25 cellular contexts compared by ENCODE assay signal in the genomic region with DNA sequence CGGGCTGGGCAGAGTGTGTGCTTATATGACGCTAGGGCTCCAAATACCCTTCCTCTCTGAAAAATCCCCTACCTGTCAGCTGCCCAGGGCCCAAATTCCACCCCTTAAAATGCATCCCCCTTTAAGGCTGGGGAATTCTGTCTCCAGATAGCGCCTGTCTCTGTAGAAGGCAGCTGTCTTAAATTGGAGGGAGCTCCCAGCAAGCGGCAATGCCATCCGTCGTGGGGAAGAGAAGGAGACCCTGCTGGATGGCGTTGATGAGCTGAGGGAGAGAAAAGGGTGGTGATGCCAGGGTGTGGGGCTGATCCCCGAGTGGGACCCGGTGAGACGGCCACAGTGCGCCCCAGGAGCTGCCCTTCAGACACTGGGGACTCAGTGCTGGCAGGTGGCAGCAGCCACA.
DNase-seq lines count a peak whose midpoint lies in the region; ATAC-seq, FAIRE-seq and TF ChIP-seq lines count a peak whose summit lies in the region.
"Had no signal": no experiment of that assay in that cellular context is flagged by ENCODE, and none has a peak within 500 bp of the region (broad histone marks: within the 10 kb centered on the region; RNA-seq: fewer than 3 reads in every experiment).

No MANE protein-coding gene starts in this region.

- no peak overlapping the region for H3K27ac ChIP-seq in right cardiac atrium (ENCODE audit: low read length)
- H3K27ac ChIP-seq: 22Rv1; BLaER1 treated with 17β-estradiol and CSF1 and Interleukin-3, amounts not matched to agents 10 nM and 100 nM; GM23248 had no signal

- no peaks in the 10 kb centered on the region for H3K36me3 ChIP-seq in H7 (replicated peaks; ENCODE audit: control insufficient read depth, insufficient read depth, low read length)
- H3K36me3 ChIP-seq: BE2C; BLaER1 treated with 17β-estradiol and CSF1 and Interleukin-3, amounts not matched to agents 10 nM and 100 nM had no signal

- H3K4me1 ChIP-seq in right cardiac atrium (ENCODE audit: control insufficient read depth, insufficient read depth, low read length): no peaks in the 10 kb centered on the region
- H3K4me1 ChIP-seq: BE2C had no signal

- ATAC-seq in right cardiac atrium (no peak), WTC11 (peak; percentile 7)

- peaks cover 23% of the 10 kb centered on the region for H3K4me1 Mint-ChIP-seq in WTC11
- H3K4me1 Mint-ChIP-seq: CD14-positive monocyte; CD8-positive, alpha-beta memory T cell had no signal

- POLR2A ChIA-PET in WTC11 (lab: Charles Lee): no interaction called here

- H3K9me3 Mint-ChIP-seq in WTC11: peaks cover 9% of the 10 kb centered on the region
- H3K9me3 Mint-ChIP-seq: CD4-positive, alpha-beta T cell had no signal

- no peak for TF ChIP-seq CTCF in WTC11 (IDR thresholded peaks at IDR 0.05)

- 0 out of 2 replicates have a peak overlapping the region, but pooled peaks have one; percentile 27 for H3K4me3 Mint-ChIP-seq in WTC11
- H3K4me3 Mint-ChIP-seq: CD14-positive monocyte; CD4-positive, alpha-beta T cell; CD8-positive, alpha-beta memory T cell had no signal

- 72% methylated on average over 11 of the region's 11 CpGs for WGBS in right cardiac atrium

- DNase-seq in cardiac septum (ENCODE audit: low spot score) (peak; percentile 38), right cardiac atrium (no peak), H7 (peak; percentile 68), WTC11 (ENCODE audit: low spot score) (no peak), mesenteric fat pad (ENCODE audit: low spot score) (peak; percentile 45), NCI-H446 (lab: John Stamatoyannopoulos, UW) (no peak), GM19239 (ENCODE audit: insufficient read length, low spot score) (no peak)
- DNase-seq in effector CD4-positive, alpha-beta T cell: no peak
- DNase-seq: BE2C; CD4-positive, alpha-beta T cell; CD8-positive, alpha-beta memory T cell; DMS 273 treated with DMSO at 0.1 percent for 48 hours; DMS79; EL; GF-D8; GM23248; HCEC 1CT had no signal

- intact Hi-C loops in cardiac septum (cut with DNase I) (no loop called here), right cardiac atrium (cut with DNase I) (no loop called here)

- CTCF ChIA-PET in WTC11 (lab: Charles Lee): interaction anchor here (1.0 to 7.8 kb wide), 10 partner anchors 23 to 231 kb away, joined by 3 to 112 read pairs (median 4); no protein-coding TSS in a partner anchor

- H3K27me3 ChIP-seq in right cardiac atrium (ENCODE audit: control insufficient read depth, insufficient read depth) (no peaks in the 10 kb centered on the region), H7 (ENCODE audit: control insufficient read depth, insufficient read depth, low read length) (no peaks in the 10 kb centered on the region)
- H3K27me3 ChIP-seq: BE2C; BLaER1 treated with 17β-estradiol and CSF1 and Interleukin-3, amounts not matched to agents 10 nM and 100 nM had no signal

- H3K27me3 Mint-ChIP-seq in WTC11 (ENCODE audit: low read depth): peaks cover 8% of the 10 kb centered on the region

- H3K9me3 ChIP-seq in right cardiac atrium (ENCODE audit: control insufficient read depth, low read length): no peaks in the 10 kb centered on the region
- H3K9me3 ChIP-seq: BE2C; BLaER1 treated with 17β-estradiol and CSF1 and Interleukin-3, amounts not matched to agents 10 nM and 100 nM had no signal

- no peak overlapping the region for H3K4me3 ChIP-seq in right cardiac atrium (ENCODE audit: low read length)
- H3K4me3 ChIP-seq in H7 (ENCODE audit: insufficient read depth, low read depth, low read length): no peak overlapping the region
- H3K4me3 ChIP-seq: BLaER1 treated with 17β-estradiol and CSF1 and Interleukin-3, amounts not matched to agents 10 nM and 100 nM; GM23248 had no signal

- no peak for FAIRE-seq in GM19239 (lab: Jason Lieb, UNC)
- FAIRE-seq: A204.1, D721Med, GM12891, GM18507, H54 had no signal

- H3K36me3 Mint-ChIP-seq in WTC11: no peaks in the 10 kb centered on the region
- H3K36me3 Mint-ChIP-seq: CD14-positive monocyte; CD8-positive, alpha-beta memory T cell had no signal

- H3K27ac Mint-ChIP-seq in WTC11: no peak overlapping the region
- H3K27ac Mint-ChIP-seq: CD4-positive, alpha-beta T cell; CD8-positive, alpha-beta memory T cell had no signal

TF ChIP-seq in WTC11, 78 proteins besides CTCF, POLR2A, EP300 and RAD21:
- TF ChIP-seq ATF1 (CRISPR knock-in tag; IDR thresholded peaks at IDR 0.05) (no peak), CBFB (CRISPR knock-in tag; IDR thresholded peaks at IDR 0.05; ENCODE audit: low read depth) (no peak)
- TF ChIP-seq, protein P1, sequence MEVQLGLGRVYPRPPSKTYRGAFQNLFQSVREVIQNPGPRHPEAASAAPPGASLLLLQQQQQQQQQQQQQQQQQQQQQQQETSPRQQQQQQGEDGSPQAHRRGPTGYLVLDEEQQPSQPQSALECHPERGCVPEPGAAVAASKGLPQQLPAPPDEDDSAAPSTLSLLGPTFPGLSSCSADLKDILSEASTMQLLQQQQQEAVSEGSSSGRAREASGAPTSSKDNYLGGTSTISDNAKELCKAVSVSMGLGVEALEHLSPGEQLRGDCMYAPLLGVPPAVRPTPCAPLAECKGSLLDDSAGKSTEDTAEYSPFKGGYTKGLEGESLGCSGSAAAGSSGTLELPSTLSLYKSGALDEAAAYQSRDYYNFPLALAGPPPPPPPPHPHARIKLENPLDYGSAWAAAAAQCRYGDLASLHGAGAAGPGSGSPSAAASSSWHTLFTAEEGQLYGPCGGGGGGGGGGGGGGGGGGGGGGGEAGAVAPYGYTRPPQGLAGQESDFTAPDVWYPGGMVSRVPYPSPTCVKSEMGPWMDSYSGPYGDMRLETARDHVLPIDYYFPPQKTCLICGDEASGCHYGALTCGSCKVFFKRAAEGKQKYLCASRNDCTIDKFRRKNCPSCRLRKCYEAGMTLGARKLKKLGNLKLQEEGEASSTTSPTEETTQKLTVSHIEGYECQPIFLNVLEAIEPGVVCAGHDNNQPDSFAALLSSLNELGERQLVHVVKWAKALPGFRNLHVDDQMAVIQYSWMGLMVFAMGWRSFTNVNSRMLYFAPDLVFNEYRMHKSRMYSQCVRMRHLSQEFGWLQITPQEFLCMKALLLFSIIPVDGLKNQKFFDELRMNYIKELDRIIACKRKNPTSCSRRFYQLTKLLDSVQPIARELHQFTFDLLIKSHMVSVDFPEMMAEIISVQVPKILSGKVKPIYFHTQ (CRISPR knock-in tag; IDR thresholded peaks at IDR 0.05): no peak
TF ChIP-seq in WTC11: peak in this region for 0.

Comparison
In these comparisons a context has a peak if more than half of its experiments do, and no peak if none do; other contexts are left out.
1. DNase-seq: peak in cardiac septum (single experiment), H7 (single experiment) and mesenteric fat pad (single experiment); none in right cardiac atrium (0 of 3), WTC11 (single experiment), NCI-H446 (0 of 2), effector CD4-positive, alpha-beta T cell (single experiment) and GM19239 (single experiment).